19 cellular contexts compared by ENCODE assay signal in the genomic region with DNA sequence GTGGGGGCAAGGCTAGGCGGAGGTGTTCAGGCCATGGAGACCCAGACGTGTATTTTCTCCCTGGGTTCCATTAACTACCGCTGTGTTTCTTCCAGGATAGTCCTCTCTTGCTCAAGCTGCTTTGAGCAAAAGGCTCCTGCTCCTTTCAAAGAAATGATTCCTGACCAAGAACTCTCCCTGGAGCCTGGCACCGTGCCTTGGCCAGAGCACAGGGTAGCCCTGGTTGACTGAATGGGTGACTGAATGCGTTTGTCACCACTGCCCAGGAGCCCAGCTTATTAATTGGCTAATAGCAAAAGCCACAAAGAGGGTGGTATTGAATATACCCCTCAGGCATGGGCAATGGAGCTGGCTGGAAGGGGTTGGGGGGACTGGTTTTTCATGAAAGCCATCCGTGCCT. TPM values are rescaled to one million over a fixed set of nuclear protein-coding genes. Genes with fewer than 3 reads are reported as not detected.
DNase-seq lines count a peak whose midpoint lies in the region; ATAC-seq and TF ChIP-seq lines count a peak whose summit lies in the region.
"Had no signal": no experiment of that assay in that cellular context is flagged by ENCODE, and none has a peak within 500 bp of the region (broad histone marks: within the 10 kb centered on the region; RNA-seq: fewer than 3 reads in every experiment).

No MANE protein-coding gene starts in this region.

- no peaks in the 10 kb centered on the region for H3K36me3 Mint-ChIP-seq in progenitor cell of endocrine pancreas (ENCODE audit: insufficient read depth)
- H3K36me3 Mint-ChIP-seq: CD14-positive monocyte; CD4-positive, alpha-beta memory T cell had no signal

- no peaks in the 10 kb centered on the region for H3K9me3 Mint-ChIP-seq in progenitor cell of endocrine pancreas (ENCODE audit: low read depth)

- no peak overlapping the region for H3K27ac Mint-ChIP-seq in progenitor cell of endocrine pancreas
- H3K27ac Mint-ChIP-seq: CD4-positive, alpha-beta memory T cell had no signal

- no peaks in the 10 kb centered on the region for H3K4me1 Mint-ChIP-seq in progenitor cell of endocrine pancreas (ENCODE audit: low read depth)
- H3K4me1 Mint-ChIP-seq: CD4-positive, alpha-beta memory T cell had no signal

- intact Hi-C loops in spleen (cut with DNase I; ENCODE audit: low total_unique reads) = no loop called here
- intact Hi-C loops in uterus (cut with DNase I; ENCODE audit: low total_unique reads) = no loop called here

- peak; percentile 31 for DNase-seq in activated effector memory CD4-positive, alpha-beta T cell treated with anti-CD3 and anti-CD28 coated beads, Interleukin-2, amount 50 U/mL, for 16 hours
- DNase-seq in activated effector memory CD4-positive, alpha-beta T cell treated with Interleukin-2 at 50 U/mL for 16 hours = no peak
- DNase-seq in midbrain (lab: John Stamatoyannopoulos, UW) (peak; percentile 34), spleen (peak; percentile 16), uterus (no peak), progenitor cell of endocrine pancreas (ENCODE audit: low spot score, unreplicated experiment) (no peak)
- DNase-seq: AML-193; CD4-positive, alpha-beta memory T cell; DMS153; DMS79; GF-D8; GOT3; H7 had no signal

- no peak for TF ChIP-seq CTCF in spleen (IDR thresholded peaks at IDR 0.05 in 8 of 11, conservative IDR thresholded peaks at IDR 0.05 in 3 of 11)
- TF ChIP-seq CTCF in uterus (IDR thresholded peaks at IDR 0.05) = no peak
- no peak for TF ChIP-seq CTCF in progenitor cell of endocrine pancreas (IDR thresholded peaks at IDR 0.05; ENCODE audit: unreplicated experiment)

- H3K27ac ChIP-seq in spleen = no peak overlapping the region
- no peak overlapping the region for H3K27ac ChIP-seq in uterus
- H3K27ac ChIP-seq: 22Rv1, A549, BLaER1 had no signal

- TF ChIP-seq POLR2A in spleen (IDR thresholded peaks at IDR 0.05) (no peak), uterus (IDR thresholded peaks at IDR 0.05) (no peak)

- peaks cover 32% of the 10 kb centered on the region for H3K27me3 Mint-ChIP-seq in progenitor cell of endocrine pancreas

- no peak for ATAC-seq in GM21390 (IDR thresholded peaks at IDR 0.05; ENCODE audit: unreplicated experiment)
- ATAC-seq: A549 had no signal

- peaks cover 0 to 12% (median 0%) of the 10 kb centered on the region in 7 donors for H3K27me3 ChIP-seq in spleen (replicated peaks in 1 of 7)
- no peaks in the 10 kb centered on the region for H3K27me3 ChIP-seq in uterus
- H3K27me3 ChIP-seq: BLaER1 had no signal

- no peaks in the 10 kb centered on the region for H3K4me1 ChIP-seq in spleen
- no peaks in the 10 kb centered on the region for H3K4me1 ChIP-seq in uterus
- H3K4me1 ChIP-seq: A549 had no signal

- 72 to 92% (median 78%) methylated on average over 6 of the region's 6 CpGs for WGBS in spleen, 5 donors

- no peaks in the 10 kb centered on the region for H3K36me3 ChIP-seq in spleen
- no peaks in the 10 kb centered on the region for H3K36me3 ChIP-seq in uterus
- H3K36me3 ChIP-seq: BLaER1 had no signal

- H3K9me3 ChIP-seq in spleen (no peaks in the 10 kb centered on the region), uterus (no peaks in the 10 kb centered on the region)
- H3K9me3 ChIP-seq: A549, BLaER1 had no signal

- no peak overlapping the region for H3K4me3 Mint-ChIP-seq in progenitor cell of endocrine pancreas (ENCODE audit: low read depth)
- H3K4me3 Mint-ChIP-seq: CD14-positive monocyte; CD4-positive, alpha-beta memory T cell had no signal

- H3K4me3 ChIP-seq in spleen (no peak overlapping the region), uterus (no peak overlapping the region)
- H3K4me3 ChIP-seq: A549, BLaER1 had no signal

RNA-seq across cellular contexts. Expression of a gene that starts 13.9 kb away (rescaled TPM):
- total RNA-seq in spleen (1 to 10 TPM; 1.3 to 3.4 (median 2.0) TPM), uterus (1 to 10 TPM in 2 of 4 donors, under 1 TPM in 1, not detected in 1; 0.21 to 3.4 (median 1.8) TPM), progenitor cell of endocrine pancreas (0.16 and 0.17 TPM in 2 replicates)
- polyA plus RNA-seq in spleen = 1 to 10 TPM in 1 of 3 donors, under 1 TPM in 2; 0.50 to 1.4 (median 0.57) TPM
- total RNA-seq: CD4-positive, alpha-beta memory T cell; Daoy had no signal
- polyA plus RNA-seq: CD14-positive monocyte; CD4-positive, alpha-beta memory T cell had no signal

Comparison
In these comparisons a context has a peak if more than half of its experiments do, and no peak if none do; other contexts are left out.
1. DNase-seq: peak in activated effector memory CD4-positive, alpha-beta T cell treated with anti-CD3 and anti-CD28 coated beads, Interleukin-2, amount 50 U/mL, for 16 hours (single experiment), midbrain (single experiment) and spleen (single experiment); none in activated effector memory CD4-positive, alpha-beta T cell treated with Interleukin-2 at 50 U/mL for 16 hours (single experiment), uterus (0 of 2) and progenitor cell of endocrine pancreas (single experiment).